1 cellular context compared by ENCODE assay signal in the genomic region with DNA sequence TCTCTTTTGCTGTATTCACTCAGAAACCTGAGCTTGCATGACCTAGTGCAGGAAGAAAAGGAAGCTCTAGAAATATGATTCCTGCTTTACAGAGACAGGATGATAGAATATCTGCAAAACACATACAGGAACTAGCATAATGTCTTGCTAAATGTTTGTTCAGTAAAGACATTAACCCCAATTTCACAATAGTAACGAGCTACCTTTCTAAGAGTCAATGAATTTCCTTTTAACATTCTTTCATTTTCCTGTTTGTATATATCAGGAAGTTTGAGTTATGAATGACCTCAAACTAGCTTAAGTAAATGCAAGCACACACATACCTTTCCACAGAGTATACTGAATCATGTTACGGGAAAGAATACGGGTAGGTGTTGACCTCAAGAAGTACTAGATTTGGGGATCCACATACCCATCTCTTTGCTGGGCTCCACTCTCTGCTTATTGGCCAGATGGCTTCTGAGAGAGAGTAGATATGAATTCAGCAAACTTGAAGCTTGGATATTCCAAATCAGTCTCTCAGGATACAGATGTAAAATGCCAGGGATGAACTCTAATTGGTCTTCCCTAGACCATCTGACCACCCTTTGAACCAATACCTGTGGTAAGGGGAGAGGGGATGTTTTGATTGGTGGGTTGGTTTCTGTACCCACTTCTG.
TF ChIP-seq lines count a peak whose summit lies in the region.

No MANE protein-coding gene starts in this region.

TF ChIP-seq in HepG2, 621 proteins besides CTCF, POLR2A, EP300 and RAD21 (continued from another document):
- 0 out of 2 replicates have a peak, but pooled peaks have one; percentile 67 for TF ChIP-seq NCOA1 (CRISPR knock-in tag; IDR thresholded peaks at IDR 0.05)
